8 cellular contexts compared by ENCODE assay signal in genomic region chr9:129596541-129597328, GRCh38. TPM values are rescaled to one million over a fixed set of nuclear protein-coding genes. Genes with fewer than 3 reads are reported as not detected.
DNase-seq lines count a peak whose midpoint lies in the region; ATAC-seq, FAIRE-seq and TF ChIP-seq lines count a peak whose summit lies in the region.

No MANE protein-coding gene starts in this region.

- H3K4me1 ChIP-seq in endothelial cell of umbilical vein (ENCODE audit: control insufficient read depth, extremely low read depth, insufficient read depth, low read length), result peaks cover 10% of the 10 kb centered on the region
- H3K4me1 ChIP-seq in muscle layer of duodenum (ENCODE audit: control insufficient read depth in 1 of 2, insufficient read depth in 2 of 2, low read length in 2 of 2), result peaks cover 0 to 20% of the 10 kb centered on the region in 2 donors
- H3K4me1 ChIP-seq in small intestine (ENCODE audit: control insufficient read depth in 2 of 2, insufficient read depth in 1 of 2, low read depth in 1 of 2, low read length in 1 of 2), result peaks cover 0 to 3% of the 10 kb centered on the region in 2 donors

- intact Hi-C loops in Right ventricle myocardium inferior (cut with DNase I), result no loop called here
- intact Hi-C loops in cardiac septum (cut with DNase I), result no loop called here
- intact Hi-C loops in endothelial cell of umbilical vein (cut with micrococcal nuclease), result loop anchor here (5.0 kb wide), 1 partner anchor 44 kb away; no protein-coding TSS in a partner anchor

- H3K27me3 ChIP-seq in endothelial cell of umbilical vein (ENCODE audit: control insufficient read depth in 2 of 2, insufficient read depth in 2 of 2, low read length in 2 of 2) (no peaks in the 10 kb centered on the region), muscle layer of duodenum (ENCODE audit: low read depth, low read length) (no peaks in the 10 kb centered on the region), small intestine (ENCODE audit: control insufficient read depth in 2 of 2, insufficient read depth in 2 of 2, low read length in 2 of 2) (no peaks in the 10 kb centered on the region)

- peak; percentile 85 for ATAC-seq in Right ventricle myocardium inferior
- no peak for ATAC-seq in GM18909 (IDR thresholded peaks at IDR 0.05; ENCODE audit: poor library complexity, unreplicated experiment)

- H3K9ac ChIP-seq in endothelial cell of umbilical vein (replicated peaks; ENCODE audit: extremely low read depth, insufficient read depth, low read length), result peak overlapping the region; percentile 40

- no peak for TF ChIP-seq CTCF in endothelial cell of umbilical vein (IDR thresholded peaks at IDR 0.05; ENCODE audit: extremely low read depth in 1 of 2, insufficient read depth in 1 of 2, low read depth in 1 of 2, low read length in 2 of 2)

- POLR2A ChIA-PET in endothelial cell of umbilical vein (lab: Charles Lee), result no interaction called here

- TF ChIP-seq POLR2A in endothelial cell of umbilical vein (IDR thresholded peaks at IDR 0.05; ENCODE audit: low read depth, low read length), result no peak

- no TSS peak for BruUV-seq in endothelial cell of umbilical vein (replicated peaks; lab: Mats Ljungman, UMichigan)

- WGBS in small intestine, 3 donors, result 30 to 53% (median 48%) methylated on average over 18 to 33 of the region's 33 CpGs

- H3K9me3 ChIP-seq in endothelial cell of umbilical vein (replicated peaks; ENCODE audit: control insufficient read depth, insufficient read depth, low read length) (no peaks in the 10 kb centered on the region), muscle layer of duodenum (ENCODE audit: control insufficient read depth in 1 of 2, low read length in 2 of 2) (no peaks in the 10 kb centered on the region), small intestine (ENCODE audit: control insufficient read depth, low read depth) (no peaks in the 10 kb centered on the region)

- no peaks in the 10 kb centered on the region for H3K79me2 ChIP-seq in endothelial cell of umbilical vein (ENCODE audit: control insufficient read depth, insufficient read depth, low read length)

- H3K9me1 ChIP-seq in endothelial cell of umbilical vein (replicated peaks; ENCODE audit: control insufficient read depth, extremely low read depth, insufficient read depth, low read length), result no peaks in the 10 kb centered on the region

- CTCF ChIA-PET in endothelial cell of umbilical vein (lab: Charles Lee), result interaction anchor here (1.1 to 2.0 kb wide), 5 partner anchors 28 to 465 kb away, joined by 3 to 8 read pairs (median 3); no protein-coding TSS in a partner anchor

- H3K27ac ChIP-seq in endothelial cell of umbilical vein (ENCODE audit: insufficient read depth, low read depth, low read length) (no peak overlapping the region), muscle layer of duodenum (ENCODE audit: low read length) (peak overlapping the region; percentile 56), small intestine (ENCODE audit: low read depth in 1 of 2, low read length in 1 of 2) (peak overlapping the region in 1 of 2 donors; percentile 75)

- no peaks in the 10 kb centered on the region for H4K20me1 ChIP-seq in endothelial cell of umbilical vein (replicated peaks; ENCODE audit: control insufficient read depth, extremely low read depth, insufficient read depth, low read length)

- H3K4me3 ChIP-seq in endothelial cell of umbilical vein (replicated peaks in 1 of 3; ENCODE audit: insufficient read depth in 1 of 3, low read depth in 1 of 3, low read length in 3 of 3) (peak overlapping the region in 2 of 3 experiments; percentile 15 to 33), muscle layer of duodenum (ENCODE audit: low read depth in 1 of 2, low read length in 2 of 2) (peak overlapping the region; percentile 37 to 59), small intestine (ENCODE audit: low read depth in 1 of 2, low read length in 2 of 2) (peak overlapping the region in 1 of 2 donors; percentile 21)

- FAIRE-seq in endothelial cell of umbilical vein (lab: Jason Lieb, UNC) (peak; percentile 67), small intestine (lab: Jason Lieb, UNC) (no peak)

- peak overlapping the region; percentile 86 for H2AFZ ChIP-seq in endothelial cell of umbilical vein (ENCODE audit: low read depth, low read length)

- H3K4me2 ChIP-seq in endothelial cell of umbilical vein (ENCODE audit: insufficient read depth, low read length), result peak overlapping the region; percentile 40

- no peaks in the 10 kb centered on the region for H3K36me3 ChIP-seq in endothelial cell of umbilical vein (ENCODE audit: control insufficient read depth in 2 of 2, extremely low read depth in 1 of 2, insufficient read depth in 2 of 2, low read length in 2 of 2)
- H3K36me3 ChIP-seq in muscle layer of duodenum (ENCODE audit: control insufficient read depth in 1 of 2, insufficient read depth in 2 of 2, low read length in 2 of 2), result no peaks in the 10 kb centered on the region
- no peaks in the 10 kb centered on the region for H3K36me3 ChIP-seq in small intestine (ENCODE audit: control insufficient read depth in 2 of 2, insufficient read depth in 2 of 2, low read length in 2 of 2)

- DNase-seq in Right ventricle myocardium inferior (ENCODE audit: missing footprints) (peak; percentile 77), cardiac septum (ENCODE audit: low spot score) (no peak), endothelial cell of umbilical vein (ENCODE audit: low read depth, low spot score) (no peak), hippocampal formation (lab: John Stamatoyannopoulos, UW) (no peak), small intestine (no peak), DMS79 treated with DMSO at 0.1 percent for 48 hours (lab: John Stamatoyannopoulos, UW) (no peak)

- dilution Hi-C loops in endothelial cell of umbilical vein (cut with MboI; ENCODE audit: extremely low pct_ligation_motif_present, low sequenced_read_pairs), result no loop called here

TF ChIP-seq in endothelial cell of umbilical vein, 7 proteins besides CTCF, POLR2A, EP300 and RAD21:
- TF ChIP-seq GATA2 (IDR thresholded peaks at IDR 0.05; ENCODE audit: insufficient read depth, insufficient read length, low read depth, low read length), result no peak
- no peak for TF ChIP-seq FOS (IDR thresholded peaks at IDR 0.05; ENCODE audit: borderline replicate concordance, insufficient read depth, low read length)
- TF ChIP-seq POLR2AphosphoS5 (IDR thresholded peaks at IDR 0.05; ENCODE audit: insufficient read depth, low read depth, low read length), result no peak
- no peak for TF ChIP-seq EZH2 (IDR thresholded peaks at IDR 0.05; ENCODE audit: borderline replicate concordance, low read depth, low read length, severe bottlenecking)
- no peak for TF ChIP-seq MYC (IDR thresholded peaks at IDR 0.05; ENCODE audit: low read depth, low read length)
- no peak for TF ChIP-seq MAX (IDR thresholded peaks at IDR 0.05; ENCODE audit: insufficient read depth, insufficient read length)
- TF ChIP-seq JUN (IDR thresholded peaks at IDR 0.05; ENCODE audit: borderline replicate concordance, insufficient read depth, insufficient read length, low read depth), result no peak

RNA-seq across cellular contexts. Expression of gene C9orf50, which starts 24.2 kb away (rescaled TPM):
- total RNA-seq in Right ventricle myocardium inferior, result not detected
- total RNA-seq in cardiac septum, result 0.22 TPM
- total RNA-seq in endothelial cell of umbilical vein, result not detected in 2 replicates
- 0.05 TPM in 1 of 2 replicates, not detected in the other for polyA plus RNA-seq in endothelial cell of umbilical vein
- not detected in 2 replicates for polyA plus RNA-seq in endothelial cell of umbilical vein (2011; cell fraction: cytosol; rRNA removed)
- polyA plus RNA-seq in endothelial cell of umbilical vein (2011; cell fraction: nucleus; rRNA removed), result not detected in 2 replicates
- not detected in 2 replicates for polyA plus RNA-seq in endothelial cell of umbilical vein (2012)
- not detected in 2 replicates for polyA minus RNA-seq in endothelial cell of umbilical vein
- polyA minus RNA-seq in endothelial cell of umbilical vein (2011; cell fraction: cytosol; rRNA and poly(A)+ RNA removed), result not detected
- not detected in 2 replicates for polyA minus RNA-seq in endothelial cell of umbilical vein (2011; cell fraction: nucleus; rRNA and poly(A)+ RNA removed)
- under 1 TPM in 1 of 3 donors, not detected in 2; 0.09 TPM for polyA plus RNA-seq in small intestine

RNA-seq across cellular contexts. Expression of gene NTMT1, which starts 29.2 kb away (rescaled TPM):
- total RNA-seq in Right ventricle myocardium inferior (72.1 TPM), cardiac septum (49.5 TPM), endothelial cell of umbilical vein (47.6 and 53.2 TPM in 2 replicates)
- polyA plus RNA-seq in endothelial cell of umbilical vein (51.1 and 58.3 TPM in 2 replicates), small intestine (10 to 100 TPM; 42.5 to 64.3 (median 43.2) TPM)
- 44.9 and 48.8 TPM in 2 replicates for polyA plus RNA-seq in endothelial cell of umbilical vein (2011; cell fraction: cytosol; rRNA removed)
- 28.6 and 32.3 TPM in 2 replicates for polyA plus RNA-seq in endothelial cell of umbilical vein (2011; cell fraction: nucleus; rRNA removed)
- 39.2 and 47.0 TPM in 2 replicates for polyA plus RNA-seq in endothelial cell of umbilical vein (2012)
- polyA minus RNA-seq in endothelial cell of umbilical vein, result 15.9 and 22.1 TPM in 2 replicates
- 52.6 TPM for polyA minus RNA-seq in endothelial cell of umbilical vein (2011; cell fraction: cytosol; rRNA and poly(A)+ RNA removed)
- polyA minus RNA-seq in endothelial cell of umbilical vein (2011; cell fraction: nucleus; rRNA and poly(A)+ RNA removed), result 12.2 and 14.1 TPM in 2 replicates

RNA-seq across cellular contexts. Expression of gene ASB6, which starts 45.2 kb away (rescaled TPM):
- 9.3 TPM for total RNA-seq in Right ventricle myocardium inferior
- 10.2 TPM for total RNA-seq in cardiac septum
- total RNA-seq in endothelial cell of umbilical vein, result 22.9 and 23.8 TPM in 2 replicates
- polyA plus RNA-seq in endothelial cell of umbilical vein, result 20.3 and 21.3 TPM in 2 replicates
- 17.1 and 21.1 TPM in 2 replicates for polyA plus RNA-seq in endothelial cell of umbilical vein (2011; cell fraction: cytosol; rRNA removed)
- 25.6 and 26.2 TPM in 2 replicates for polyA plus RNA-seq in endothelial cell of umbilical vein (2011; cell fraction: nucleus; rRNA removed)
- polyA plus RNA-seq in endothelial cell of umbilical vein (2012), result 14.9 and 17.5 TPM in 2 replicates
- polyA minus RNA-seq in endothelial cell of umbilical vein, result 10.0 and 12.2 TPM in 2 replicates
- 11.4 TPM for polyA minus RNA-seq in endothelial cell of umbilical vein (2011; cell fraction: cytosol; rRNA and poly(A)+ RNA removed)
- 7.1 and 8.8 TPM in 2 replicates for polyA minus RNA-seq in endothelial cell of umbilical vein (2011; cell fraction: nucleus; rRNA and poly(A)+ RNA removed)
- 10 to 100 TPM; 11.9 to 14.9 (median 14.1) TPM for polyA plus RNA-seq in small intestine
